In genomic region chr11:71889181-71889872, GRCh38 we compare ENCODE assay signal across 15 cellular contexts. TPM values are rescaled to one million over a fixed set of nuclear protein-coding genes. Genes with fewer than 3 reads are reported as not detected.
A peak's percentile ranks its signal among the peaks of the same experiment; 100 is the strongest.
DNase-seq lines count a peak whose midpoint lies in the region; ATAC-seq, FAIRE-seq and TF ChIP-seq lines count a peak whose summit lies in the region.
"Not testable (repeated sequence)": the region's sequence is repeated elsewhere in the genome, so short reads cannot be mapped to it uniquely, and the experiment has no call there.
"Had no signal": no experiment of that assay in that cellular context is flagged by ENCODE, and none has a peak within 500 bp of the region (broad histone marks: within the 10 kb centered on the region; RNA-seq: fewer than 3 reads in every experiment).

No MANE protein-coding gene starts in this region.

- H3F3A ChIP-seq in GM23338 (replicated peaks; ENCODE audit: low read depth); PC-3 (ENCODE audit: low read length, unreplicated experiment): not testable (repeated sequence)

- 70 to 88% methylated on average over 8 to 14 of the region's 14 CpGs for WGBS in body of pancreas, 2 donors
- WGBS in HepG2 (ENCODE audit: low lambda C conversion rate): 98% methylated on average over 9 of the region's 14 CpGs
- 62 to 88% (median 76%) methylated on average over 14 of the region's 14 CpGs for WGBS in small intestine, 3 donors

- not testable (repeated sequence) for H3K9me2 ChIP-seq in GM23338 (ENCODE audit: insufficient read depth); PC-3 (replicated peaks; ENCODE audit: low read length)

- in situ Hi-C loops in HepG2 (cut with HindIII; ENCODE audit: extremely low pct_ligation_motif_present, low pct_unique_long_range_greater_than_20kb): not testable (repeated sequence)

- not testable (repeated sequence) for H3K27ac ChIP-seq in GM23338 (ENCODE audit: low read depth); PC-3 (ENCODE audit: low read length); small intestine (ENCODE audit: low read depth in 1 of 2, low read length in 1 of 2)
- peak overlapping the region in 1 of 4 donors; percentile 40 for H3K27ac ChIP-seq in body of pancreas
- peak overlapping the region; percentile 89 for H3K27ac ChIP-seq in HepG2 (ENCODE audit: extremely low read length, insufficient read depth, low read length)

- FAIRE-seq in HepG2 (lab: Jason Lieb, UNC); small intestine (lab: Jason Lieb, UNC): not testable (repeated sequence)

- TF ChIP-seq RAD21 in HepG2 (CRISPR knock-in tag; IDR thresholded peaks at IDR 0.05): not testable (repeated sequence)

- not testable (repeated sequence) for H3K4me1 ChIP-seq in GM23338 (ENCODE audit: insufficient read depth); PC-3 (ENCODE audit: insufficient read depth, low read length); body of pancreas; small intestine (ENCODE audit: control insufficient read depth in 2 of 2, insufficient read depth in 1 of 2, low read depth in 1 of 2, low read length in 1 of 2)
- peaks cover 31% of the 10 kb centered on the region for H3K4me1 ChIP-seq in HepG2 (ENCODE audit: insufficient read depth, low read length)

- TF ChIP-seq POLR2A in body of pancreas (IDR thresholded peaks at IDR 0.05); HepG2 (IDR thresholded peaks at IDR 0.05; ENCODE audit: insufficient read depth in 1 of 2, low read depth in 2 of 2, low read length in 2 of 2): not testable (repeated sequence)

- H3K4me3 ChIP-seq in GM23338; LNCaP clone FGC (ENCODE audit: low read depth, low read length); PC-3 (ENCODE audit: low read length); body of pancreas; epithelial cell of esophagus (ENCODE audit: low read length); HepG2 (replicated peaks in 1 of 3; ENCODE audit: insufficient read depth in 1 of 3, low read depth in 2 of 3, low read length in 3 of 3); small intestine (ENCODE audit: low read depth in 1 of 2, low read length in 2 of 2): not testable (repeated sequence)

- H3K27me3 ChIP-seq in GM23338 (ENCODE audit: insufficient read depth); PC-3 (ENCODE audit: low read length); body of pancreas; HepG2 (ENCODE audit: control insufficient read depth in 1 of 2, insufficient read depth in 2 of 2, low read length in 2 of 2); small intestine (ENCODE audit: control insufficient read depth in 2 of 2, insufficient read depth in 2 of 2, low read length in 2 of 2): not testable (repeated sequence)

- intact Hi-C loops in Calu3 (cut with micrococcal nuclease; ENCODE audit: unreplicated experiment); PC-3 (cut with micrococcal nuclease); body of pancreas (cut with DNase I): not testable (repeated sequence)
- intact Hi-C loops in HepG2 (cut with micrococcal nuclease; ENCODE audit: unreplicated experiment): loop anchor here (2.0 kb wide), 1 partner anchor 25 kb away; no protein-coding TSS in a partner anchor

- not testable (repeated sequence) for H3K4me2 ChIP-seq in GM23338; PC-3 (ENCODE audit: low read length)
- peak overlapping the region; percentile 64 for H3K4me2 ChIP-seq in HepG2 (ENCODE audit: low read depth, low read length)

- ATAC-seq in GM23338, PC-3, body of pancreas, HepG2: not testable (repeated sequence)

- DNase-seq in Calu3 (peak; percentile 9), GM23338 (ENCODE audit: low spot score) (peak; percentile 6), LNCaP clone FGC (ENCODE audit: low read depth) (peak; percentile 34), PC-3 (peak; percentile 45), body of pancreas (peak; percentile 37 to 67 (median 52)), epithelial cell of esophagus (ENCODE audit: low read depth) (peak; percentile 8), small intestine (peak; percentile 3)
- not testable (repeated sequence) for DNase-seq in HepG2 (ENCODE audit: low spot score)

- CTCF ChIA-PET in Calu3 (lab: Charles Lee); PC-3 (lab: Charles Lee): not testable (repeated sequence)
- CTCF ChIA-PET in HepG2 (lab: Yijun Ruan, JAX; ENCODE audit: low intra/inter-chr PET ratio, low total read pairs): interaction anchor here (1.4 kb wide), 1 partner anchor 25 kb away, joined by 4 read pairs; no protein-coding TSS in a partner anchor

- TF ChIP-seq CTCF in Calu3 (IDR thresholded peaks at IDR 0.05; ENCODE audit: unreplicated experiment); LNCaP clone FGC (IDR thresholded peaks at IDR 0.05; ENCODE audit: control insufficient read depth, extremely low read depth, insufficient read depth); PC-3 (conservative IDR thresholded peaks at IDR 0.05; ENCODE audit: low read depth, low read length); body of pancreas (IDR thresholded peaks at IDR 0.05); epithelial cell of esophagus (IDR thresholded peaks at IDR 0.05; ENCODE audit: insufficient read depth, low read depth, low read length, missing control alignments); HepG2 (CRISPR knock-in tag; IDR thresholded peaks at IDR 0.05): not testable (repeated sequence)
- TF ChIP-seq CTCF in GM23338 (conservative IDR thresholded peaks at IDR 0.05; ENCODE audit: low read depth in 2 of 2): 0 out of 4 replicates have a peak, but pooled peaks of 1 of the 2 experiments have one; percentile 4

- not testable (repeated sequence) for H3K9ac ChIP-seq in PC-3 (ENCODE audit: low read length)
- peak overlapping the region; percentile 68 for H3K9ac ChIP-seq in HepG2 (ENCODE audit: insufficient read depth, low read depth, low read length)

- not testable (repeated sequence) for H4K20me1 ChIP-seq in GM23338 (replicated peaks; ENCODE audit: insufficient read depth); PC-3 (ENCODE audit: low read length); HepG2 (ENCODE audit: insufficient read depth, low read length)

- H3K36me3 ChIP-seq in GM23338 (ENCODE audit: insufficient read depth); PC-3 (ENCODE audit: low read depth, low read length); body of pancreas (replicated peaks in 1 of 2; ENCODE audit: insufficient read depth in 1 of 2, low read depth in 2 of 2); HepG2 (replicated peaks in 1 of 2; ENCODE audit: control insufficient read depth in 1 of 2, insufficient read depth in 2 of 2, low read length in 2 of 2); small intestine (ENCODE audit: control insufficient read depth in 2 of 2, insufficient read depth in 2 of 2, low read length in 2 of 2): not testable (repeated sequence)

- not testable (repeated sequence) for H3K79me2 ChIP-seq in GM23338 (replicated peaks; ENCODE audit: insufficient read depth); PC-3 (ENCODE audit: low read length); HepG2 (ENCODE audit: insufficient read depth, low read length)

- not testable (repeated sequence) for H3K9me3 ChIP-seq in PC-3 (ENCODE audit: low read length); body of pancreas; HepG2 (ENCODE audit: low read length); small intestine (ENCODE audit: control insufficient read depth, low read depth)

- H3K27ac Mint-ChIP-seq in Calu3 (ENCODE audit: unreplicated experiment): peak overlapping the region; percentile 39
- not testable (repeated sequence) for H3K27ac Mint-ChIP-seq in GM23338

- TF ChIP-seq EP300 in HepG2 (IDR thresholded peaks at IDR 0.05; ENCODE audit: low read depth in 2 of 2, low read length in 2 of 2); HepG2 (CRISPR knock-in tag; IDR thresholded peaks at IDR 0.05; ENCODE audit: borderline replicate concordance): not testable (repeated sequence)

- H3K4me1 Mint-ChIP-seq in Calu3 (ENCODE audit: low read depth, unreplicated experiment) (peaks cover 16% of the 10 kb centered on the region), GM23338 (peaks cover 15% of the 10 kb centered on the region; the same call in 2 of the 3 replicates)

- not testable (repeated sequence) for H3K4me3 Mint-ChIP-seq in Calu3 (ENCODE audit: low read depth, unreplicated experiment); GM23338

- BruUV-seq in Calu3 (replicated peaks; lab: Mats Ljungman, UMichigan); PC-3 (replicated peaks; lab: Mats Ljungman, UMichigan); HepG2 (replicated peaks; lab: Mats Ljungman, UMichigan): not testable (repeated sequence)

- not testable (repeated sequence) for H3K9me3 Mint-ChIP-seq in Calu3 (ENCODE audit: low read depth, unreplicated experiment); GM23338

- H3K27me3 Mint-ChIP-seq in Calu3 (ENCODE audit: unreplicated experiment); GM23338 (ENCODE audit: insufficient read depth, low read depth, poor library complexity): not testable (repeated sequence)

- POLR2A ChIA-PET in PC-3 (lab: Charles Lee; ENCODE audit: unreplicated experiment): not testable (repeated sequence)
- POLR2A ChIA-PET in HepG2 (lab: Yijun Ruan, JAX): interaction anchor here (0.8 to 2.5 kb wide), 4 partner anchors 21 to 59 kb away, joined by 4 to 21 read pairs (median 8); partner anchors contain the start of genes RNF121 and XNDC1N

- not testable (repeated sequence) for H3K36me3 Mint-ChIP-seq in Calu3 (ENCODE audit: insufficient read depth, unreplicated experiment); GM23338 (ENCODE audit: low read depth)

- not testable (repeated sequence) for H2AFZ ChIP-seq in GM23338; PC-3 (ENCODE audit: low read length); HepG2 (ENCODE audit: low read length)

RNA-seq across cellular contexts. Expression of gene DEFB131B, which starts 11.1 kb away (rescaled TPM):
- total RNA-seq in Calu3 (2022) (not detected in 2 replicates), PC-3 (2014; rRNA removed) (not detected in 2 replicates), body of pancreas (not detected), HepG2 (2016; rRNA removed; fragmentation: Illumina TruSeq; extraction: Trizol) (not detected in 2 replicates)
- total RNA-seq in GM23338 (2014; rRNA removed; shearing (Covaris generic)): not detected in 2 replicates
- polyA plus RNA-seq in GM23338 (2016; fragmentation: Nextera tagmentation; extraction: Ambion mirVana) (not detected in 2 replicates), HepG2 (2011; rRNA removed) (not detected in 2 replicates), small intestine (not detected)
- not detected in 2 replicates for total RNA-seq in HepG2 (2016; cell fraction: cytosol; rRNA removed; fragmentation: Illumina TruSeq; extraction: Trizol; ENCODE audit: low read depth)
- total RNA-seq in HepG2 (2016; cell fraction: insoluble cytoplasmic fraction; rRNA removed; fragmentation: Illumina TruSeq; extraction: Trizol): not detected in 2 replicates
- not detected in 2 replicates for total RNA-seq in HepG2 (2016; cell fraction: membrane; rRNA removed; fragmentation: Illumina TruSeq; extraction: Trizol)
- total RNA-seq in HepG2 (2016; cell fraction: nucleus; rRNA removed; fragmentation: Illumina TruSeq; extraction: Trizol): not detected in 2 replicates
- polyA plus RNA-seq in HepG2 (2011; cell fraction: cytosol; rRNA removed): not detected in 2 replicates
- polyA plus RNA-seq in HepG2 (2011; cell fraction: nucleus; rRNA removed): not detected in 2 replicates
- not detected in 2 replicates for polyA plus RNA-seq in HepG2 (2012)
- polyA plus RNA-seq in HepG2 (2016; cell fraction: cytosol; fragmentation: Illumina TruSeq; extraction: Trizol; ENCODE audit: low read depth): not detected in 2 replicates
- not detected in 2 replicates for polyA plus RNA-seq in HepG2 (2016; cell fraction: insoluble cytoplasmic fraction; fragmentation: Illumina TruSeq; extraction: Trizol; ENCODE audit: low read depth)
- not detected in 2 replicates for polyA plus RNA-seq in HepG2 (2016; cell fraction: membrane; fragmentation: Illumina TruSeq; extraction: Trizol; ENCODE audit: low read depth)
- not detected in 2 replicates for polyA plus RNA-seq in HepG2 (2016; cell fraction: nucleus; fragmentation: Illumina TruSeq; extraction: Trizol; ENCODE audit: insufficient read depth, low read depth)
- polyA minus RNA-seq in HepG2 (2011; rRNA and poly(A)+ RNA removed; ENCODE audit: low replicate concordance): not detected in 2 replicates
- not detected in 2 replicates for polyA minus RNA-seq in HepG2 (2011; cell fraction: cytosol; rRNA and poly(A)+ RNA removed)
- polyA minus RNA-seq in HepG2 (2011; cell fraction: nucleus; rRNA and poly(A)+ RNA removed): not detected in 2 replicates
- total RNA-seq: A673; CD4-positive, alpha-beta memory T cell; Daoy; H9; K562 had no signal
- polyA plus RNA-seq: AG04450; CD14-positive monocyte; CD4-positive, alpha-beta memory T cell; K562 had no signal

RNA-seq across cellular contexts. Expression of gene XNDC1N, which starts 39.1 kb away (rescaled TPM):
- total RNA-seq in Calu3 (2022) (18.5 and 20.4 TPM in 2 replicates), PC-3 (2014; rRNA removed) (5.0 and 14.0 TPM in 2 replicates), body of pancreas (10 to 100 TPM in 1 of 2 donors, 1 to 10 TPM in 1; 7.3 to 14.5 TPM), HepG2 (2016; rRNA removed; fragmentation: Illumina TruSeq; extraction: Trizol) (6.3 and 7.5 TPM in 2 replicates)
- total RNA-seq in GM23338 (2014; rRNA removed; shearing (Covaris generic)): 13.0 and 19.5 TPM in 2 replicates
- polyA plus RNA-seq in GM23338 (2016; fragmentation: Nextera tagmentation; extraction: Ambion mirVana) (9.0 and 11.0 TPM in 2 replicates), HepG2 (2011; rRNA removed) (2.7 and 3.4 TPM in 2 replicates), small intestine (1 to 10 TPM; 2.7 to 4.9 (median 3.1) TPM)
- total RNA-seq in HepG2 (2016; cell fraction: cytosol; rRNA removed; fragmentation: Illumina TruSeq; extraction: Trizol; ENCODE audit: low read depth): 3.3 and 3.9 TPM in 2 replicates
- 6.2 and 8.6 TPM in 2 replicates for total RNA-seq in HepG2 (2016; cell fraction: insoluble cytoplasmic fraction; rRNA removed; fragmentation: Illumina TruSeq; extraction: Trizol)
- total RNA-seq in HepG2 (2016; cell fraction: membrane; rRNA removed; fragmentation: Illumina TruSeq; extraction: Trizol): 2.8 and 3.2 TPM in 2 replicates
- 26.2 and 30.4 TPM in 2 replicates for total RNA-seq in HepG2 (2016; cell fraction: nucleus; rRNA removed; fragmentation: Illumina TruSeq; extraction: Trizol)
- polyA plus RNA-seq in HepG2 (2011; cell fraction: cytosol; rRNA removed): 1.9 and 2.0 TPM in 2 replicates
- polyA plus RNA-seq in HepG2 (2011; cell fraction: nucleus; rRNA removed): 9.8 and 10.5 TPM in 2 replicates
- polyA plus RNA-seq in HepG2 (2012): 1.8 and 3.0 TPM in 2 replicates
- 0.81 and 1.0 TPM in 2 replicates for polyA plus RNA-seq in HepG2 (2016; cell fraction: cytosol; fragmentation: Illumina TruSeq; extraction: Trizol; ENCODE audit: low read depth)
- 3.4 and 3.6 TPM in 2 replicates for polyA plus RNA-seq in HepG2 (2016; cell fraction: insoluble cytoplasmic fraction; fragmentation: Illumina TruSeq; extraction: Trizol; ENCODE audit: low read depth)
- polyA plus RNA-seq in HepG2 (2016; cell fraction: membrane; fragmentation: Illumina TruSeq; extraction: Trizol; ENCODE audit: low read depth): 0.71 and 2.2 TPM in 2 replicates
- 7.4 and 7.6 TPM in 2 replicates for polyA plus RNA-seq in HepG2 (2016; cell fraction: nucleus; fragmentation: Illumina TruSeq; extraction: Trizol; ENCODE audit: insufficient read depth, low read depth)
- 11.7 and 28.4 TPM in 2 replicates for polyA minus RNA-seq in HepG2 (2011; rRNA and poly(A)+ RNA removed; ENCODE audit: low replicate concordance)
- 2.0 and 3.7 TPM in 2 replicates for polyA minus RNA-seq in HepG2 (2011; cell fraction: cytosol; rRNA and poly(A)+ RNA removed)
- 40.4 and 41.6 TPM in 2 replicates for polyA minus RNA-seq in HepG2 (2011; cell fraction: nucleus; rRNA and poly(A)+ RNA removed)

RNA-seq across cellular contexts. Expression of gene RNF121, which starts 39.5 kb away (rescaled TPM):
- total RNA-seq in Calu3 (2022) (51.7 and 52.3 TPM in 2 replicates), PC-3 (2014; rRNA removed) (37.3 and 40.2 TPM in 2 replicates), body of pancreas (10 to 100 TPM; 17.9 to 24.4 TPM), HepG2 (2016; rRNA removed; fragmentation: Illumina TruSeq; extraction: Trizol) (18.9 and 28.6 TPM in 2 replicates)
- 37.7 and 57.1 TPM in 2 replicates for total RNA-seq in GM23338 (2014; rRNA removed; shearing (Covaris generic))
- polyA plus RNA-seq in GM23338 (2016; fragmentation: Nextera tagmentation; extraction: Ambion mirVana) (7.8 and 8.7 TPM in 2 replicates), HepG2 (2011; rRNA removed) (41.9 and 44.3 TPM in 2 replicates), small intestine (10 to 100 TPM; 15.9 to 28.4 (median 18.6) TPM)
- 8.5 and 9.6 TPM in 2 replicates for total RNA-seq in HepG2 (2016; cell fraction: cytosol; rRNA removed; fragmentation: Illumina TruSeq; extraction: Trizol; ENCODE audit: low read depth)
- total RNA-seq in HepG2 (2016; cell fraction: insoluble cytoplasmic fraction; rRNA removed; fragmentation: Illumina TruSeq; extraction: Trizol): 16.8 and 27.6 TPM in 2 replicates
- total RNA-seq in HepG2 (2016; cell fraction: membrane; rRNA removed; fragmentation: Illumina TruSeq; extraction: Trizol): 14.5 and 17.2 TPM in 2 replicates
- 42.0 and 47.9 TPM in 2 replicates for total RNA-seq in HepG2 (2016; cell fraction: nucleus; rRNA removed; fragmentation: Illumina TruSeq; extraction: Trizol)
- polyA plus RNA-seq in HepG2 (2011; cell fraction: cytosol; rRNA removed): 25.0 and 29.9 TPM in 2 replicates
- 100 and 122 TPM in 2 replicates for polyA plus RNA-seq in HepG2 (2011; cell fraction: nucleus; rRNA removed)
- polyA plus RNA-seq in HepG2 (2012): 30.5 and 30.7 TPM in 2 replicates
- 6.6 and 7.8 TPM in 2 replicates for polyA plus RNA-seq in HepG2 (2016; cell fraction: cytosol; fragmentation: Illumina TruSeq; extraction: Trizol; ENCODE audit: low read depth)
- 16.9 and 18.4 TPM in 2 replicates for polyA plus RNA-seq in HepG2 (2016; cell fraction: insoluble cytoplasmic fraction; fragmentation: Illumina TruSeq; extraction: Trizol; ENCODE audit: low read depth)
- polyA plus RNA-seq in HepG2 (2016; cell fraction: membrane; fragmentation: Illumina TruSeq; extraction: Trizol; ENCODE audit: low read depth): 12.1 and 14.4 TPM in 2 replicates
- polyA plus RNA-seq in HepG2 (2016; cell fraction: nucleus; fragmentation: Illumina TruSeq; extraction: Trizol; ENCODE audit: insufficient read depth, low read depth): 57.4 and 74.3 TPM in 2 replicates
- polyA minus RNA-seq in HepG2 (2011; rRNA and poly(A)+ RNA removed; ENCODE audit: low replicate concordance): 76.8 and 102 TPM in 2 replicates
- 13.9 and 20.8 TPM in 2 replicates for polyA minus RNA-seq in HepG2 (2011; cell fraction: cytosol; rRNA and poly(A)+ RNA removed)
- polyA minus RNA-seq in HepG2 (2011; cell fraction: nucleus; rRNA and poly(A)+ RNA removed): 80.1 TPM in 2 replicates

RNA-seq across cellular contexts. Expression of gene DEFB108B, which starts 56.3 kb away (rescaled TPM):
- total RNA-seq in Calu3 (2022) (not detected in 2 replicates), PC-3 (2014; rRNA removed) (not detected in 2 replicates), body of pancreas (not detected), HepG2 (2016; rRNA removed; fragmentation: Illumina TruSeq; extraction: Trizol) (not detected in 2 replicates)
- total RNA-seq in GM23338 (2014; rRNA removed; shearing (Covaris generic)): not detected in 2 replicates
- polyA plus RNA-seq in GM23338 (2016; fragmentation: Nextera tagmentation; extraction: Ambion mirVana) (not detected in 2 replicates), HepG2 (2011; rRNA removed) (not detected in 2 replicates), small intestine (not detected)
- not detected in 2 replicates for total RNA-seq in HepG2 (2016; cell fraction: cytosol; rRNA removed; fragmentation: Illumina TruSeq; extraction: Trizol; ENCODE audit: low read depth)
- not detected in 2 replicates for total RNA-seq in HepG2 (2016; cell fraction: insoluble cytoplasmic fraction; rRNA removed; fragmentation: Illumina TruSeq; extraction: Trizol)
- not detected in 2 replicates for total RNA-seq in HepG2 (2016; cell fraction: membrane; rRNA removed; fragmentation: Illumina TruSeq; extraction: Trizol)
- not detected in 2 replicates for total RNA-seq in HepG2 (2016; cell fraction: nucleus; rRNA removed; fragmentation: Illumina TruSeq; extraction: Trizol)
- not detected in 2 replicates for polyA plus RNA-seq in HepG2 (2011; cell fraction: cytosol; rRNA removed)
- not detected in 2 replicates for polyA plus RNA-seq in HepG2 (2011; cell fraction: nucleus; rRNA removed)
- polyA plus RNA-seq in HepG2 (2012): not detected in 2 replicates
- not detected in 2 replicates for polyA plus RNA-seq in HepG2 (2016; cell fraction: cytosol; fragmentation: Illumina TruSeq; extraction: Trizol; ENCODE audit: low read depth)
- polyA plus RNA-seq in HepG2 (2016; cell fraction: insoluble cytoplasmic fraction; fragmentation: Illumina TruSeq; extraction: Trizol; ENCODE audit: low read depth): not detected in 2 replicates
- not detected in 2 replicates for polyA plus RNA-seq in HepG2 (2016; cell fraction: membrane; fragmentation: Illumina TruSeq; extraction: Trizol; ENCODE audit: low read depth)
- not detected in 2 replicates for polyA plus RNA-seq in HepG2 (2016; cell fraction: nucleus; fragmentation: Illumina TruSeq; extraction: Trizol; ENCODE audit: insufficient read depth, low read depth)
- not detected in 2 replicates for polyA minus RNA-seq in HepG2 (2011; rRNA and poly(A)+ RNA removed; ENCODE audit: low replicate concordance)
- not detected in 2 replicates for polyA minus RNA-seq in HepG2 (2011; cell fraction: cytosol; rRNA and poly(A)+ RNA removed)
- polyA minus RNA-seq in HepG2 (2011; cell fraction: nucleus; rRNA and poly(A)+ RNA removed): not detected in 2 replicates
- total RNA-seq: A673; CD4-positive, alpha-beta memory T cell; Daoy; H9; K562 had no signal
- polyA plus RNA-seq: AG04450; CD14-positive monocyte; CD4-positive, alpha-beta memory T cell; K562 had no signal
